In genomic region chr5:101664071-101664791, GRCh38 we compare ENCODE assay signal across 17 cellular contexts.
"Had no signal": no experiment of that assay in that cellular context is flagged by ENCODE, and none has a peak within 500 bp of the region (broad histone marks: within the 10 kb centered on the region; RNA-seq: fewer than 3 reads in every experiment).

No MANE protein-coding gene starts in this region.

- H3K4me1 ChIP-seq: esophagus squamous epithelium, heart right ventricle, tibial artery, uterus had no signal

- DNase-seq: activated B cell treated with CpG ODN at 0.5 μM for 24 hours; activated CD4-positive, alpha-beta memory T cell treated with anti-CD3 and anti-CD28 coated beads, Interleukin-2, amount 10 ng/mL, durations not matched to agents 7 days and 5 days; activated CD4-positive, alpha-beta T cell treated with anti-CD3 and anti-CD28 coated beads for 4 hours; activated CD8-positive, alpha-beta memory T cell treated with anti-CD3 and anti-CD28 coated beads, Interleukin-2, amount 10 ng/mL, durations not matched to agents 7 days and 5 days; activated naive CD4-positive, alpha-beta T cell treated with Interleukin-2 at 50 U/mL for 16 hours; caudate nucleus; effector memory CD8-positive, alpha-beta T cell; esophagus squamous epithelium; heart right ventricle; immature natural killer cell; retina; stimulated activated naive B cell treated with anti-CD40 and anti-IgM and Interleukin-4, amounts not matched to agents 10 μg/mL and 1 μg/mL and 100 μg/mL, for 72 hours; tibial artery; uterus had no signal

- H3K36me3 Mint-ChIP-seq: activated CD8-positive, alpha-beta memory T cell treated with anti-CD3 and anti-CD28 coated beads, Interleukin-2, amount 10 ng/mL, durations not matched to agents 7 days and 5 days; brain; immature natural killer cell; stimulated activated naive B cell treated with anti-CD40 and anti-IgM and Interleukin-4, amounts not matched to agents 10 μg/mL and 1 μg/mL and 100 μg/mL, for 72 hours had no signal

- H3K27ac ChIP-seq: esophagus squamous epithelium, heart right ventricle, tibial artery, uterus had no signal

- H3K27me3 Mint-ChIP-seq: activated B cell treated with CpG ODN at 0.5 μM for 24 hours; activated CD4-positive, alpha-beta memory T cell treated with anti-CD3 and anti-CD28 coated beads, Interleukin-2, amount 10 ng/mL, durations not matched to agents 7 days and 5 days; activated CD8-positive, alpha-beta memory T cell treated with anti-CD3 and anti-CD28 coated beads, Interleukin-2, amount 10 ng/mL, durations not matched to agents 7 days and 5 days; brain; effector memory CD8-positive, alpha-beta T cell; stimulated activated naive B cell treated with anti-CD40 and anti-IgM and Interleukin-4, amounts not matched to agents 10 μg/mL and 1 μg/mL and 100 μg/mL, for 72 hours had no signal

- H3K9me3 Mint-ChIP-seq: activated B cell treated with CpG ODN at 0.5 μM for 24 hours; activated CD4-positive, alpha-beta memory T cell treated with anti-CD3 and anti-CD28 coated beads, Interleukin-2, amount 10 ng/mL, durations not matched to agents 7 days and 5 days; activated T-helper 17 cell treated with anti-CD3 and anti-CD28 coated beads, Interleukin-2, amount 50 U/mL, for 72 hours; brain; effector memory CD8-positive, alpha-beta T cell; nephron; stimulated activated naive B cell treated with anti-CD40 and anti-IgM and Interleukin-4, amounts not matched to agents 10 μg/mL and 1 μg/mL and 100 μg/mL, for 72 hours had no signal

- H3K36me3 ChIP-seq: esophagus squamous epithelium, heart right ventricle, tibial artery, uterus had no signal

- H3K27me3 ChIP-seq: esophagus squamous epithelium, heart right ventricle, tibial artery, uterus had no signal

- ATAC-seq: activated CD8-positive, alpha-beta memory T cell treated with anti-CD3 and anti-CD28 coated beads, Interleukin-2, amount 10 ng/mL, durations not matched to agents 7 days and 5 days; activated T-helper 17 cell treated with anti-CD3 and anti-CD28 coated beads, Interleukin-2, amount 50 U/mL, for 72 hours; effector memory CD8-positive, alpha-beta T cell; heart right ventricle; stimulated activated naive B cell treated with anti-CD40 and anti-IgM and Interleukin-4, amounts not matched to agents 10 μg/mL and 1 μg/mL and 100 μg/mL, for 72 hours had no signal

- H3K4me3 ChIP-seq: esophagus squamous epithelium, heart right ventricle, tibial artery, uterus had no signal

- H3K9me3 ChIP-seq: esophagus squamous epithelium, heart right ventricle, tibial artery, uterus had no signal

- H3K4me1 Mint-ChIP-seq: activated B cell treated with CpG ODN at 0.5 μM for 24 hours; activated CD4-positive, alpha-beta memory T cell treated with anti-CD3 and anti-CD28 coated beads, Interleukin-2, amount 10 ng/mL, durations not matched to agents 7 days and 5 days; activated CD8-positive, alpha-beta memory T cell treated with anti-CD3 and anti-CD28 coated beads, Interleukin-2, amount 10 ng/mL, durations not matched to agents 7 days and 5 days; activated T-helper 17 cell treated with anti-CD3 and anti-CD28 coated beads, Interleukin-2, amount 50 U/mL, for 72 hours; immature natural killer cell; stimulated activated naive B cell treated with anti-CD40 and anti-IgM and Interleukin-4, amounts not matched to agents 10 μg/mL and 1 μg/mL and 100 μg/mL, for 72 hours had no signal

- H3K27ac Mint-ChIP-seq: activated B cell treated with CpG ODN at 0.5 μM for 24 hours; activated CD4-positive, alpha-beta memory T cell treated with anti-CD3 and anti-CD28 coated beads, Interleukin-2, amount 10 ng/mL, durations not matched to agents 7 days and 5 days; activated CD8-positive, alpha-beta memory T cell treated with anti-CD3 and anti-CD28 coated beads, Interleukin-2, amount 10 ng/mL, durations not matched to agents 7 days and 5 days; activated T-helper 17 cell treated with anti-CD3 and anti-CD28 coated beads, Interleukin-2, amount 50 U/mL, for 72 hours; brain; effector memory CD8-positive, alpha-beta T cell; immature natural killer cell; nephron; stimulated activated naive B cell treated with anti-CD40 and anti-IgM and Interleukin-4, amounts not matched to agents 10 μg/mL and 1 μg/mL and 100 μg/mL, for 72 hours had no signal

- H3K4me3 Mint-ChIP-seq: activated B cell treated with CpG ODN at 0.5 μM for 24 hours; activated CD4-positive, alpha-beta memory T cell treated with anti-CD3 and anti-CD28 coated beads, Interleukin-2, amount 10 ng/mL, durations not matched to agents 7 days and 5 days; activated CD8-positive, alpha-beta memory T cell treated with anti-CD3 and anti-CD28 coated beads, Interleukin-2, amount 10 ng/mL, durations not matched to agents 7 days and 5 days; activated T-helper 17 cell treated with anti-CD3 and anti-CD28 coated beads, Interleukin-2, amount 50 U/mL, for 72 hours; brain; effector memory CD8-positive, alpha-beta T cell; immature natural killer cell; nephron; stimulated activated naive B cell treated with anti-CD40 and anti-IgM and Interleukin-4, amounts not matched to agents 10 μg/mL and 1 μg/mL and 100 μg/mL, for 72 hours had no signal
